In genomic region chr12:116968986-116969385, GRCh38 we compare ENCODE assay signal across 2 cellular contexts.
TF ChIP-seq lines count a peak whose summit lies in the region.

No MANE protein-coding gene starts in this region.

TF ChIP-seq in SK-N-SH, 30 proteins besides CTCF, POLR2A, EP300 and RAD21 (continued from another document):
- no peak for TF ChIP-seq ZBTB33 (IDR thresholded peaks at IDR 0.05; ENCODE audit: borderline replicate concordance, low read depth)
- TF ChIP-seq EZH2phosphoT487 (IDR thresholded peaks at IDR 0.05; ENCODE audit: borderline replicate concordance, low read depth), result no peak
- TF ChIP-seq YY1 (IDR thresholded peaks at IDR 0.05; ENCODE audit: low read depth), result no peak

TF ChIP-seq in SK-N-SH treated with all-trans-retinoic acid at 6 μM for 48 hours, 23 proteins besides CTCF, POLR2A, EP300 and RAD21 (continued from another document):
- TF ChIP-seq TOX (CRISPR knock-in tag; IDR thresholded peaks at IDR 0.05; ENCODE audit: borderline replicate concordance) (no peak), GLIS3 (CRISPR knock-in tag; IDR thresholded peaks at IDR 0.05) (no peak), CSDC2 (CRISPR knock-in tag; IDR thresholded peaks at IDR 0.05) (no peak)
